In genomic region chr2:37343537-37344434, GRCh38 we compare ENCODE assay signal across 8 cellular contexts. TPM values are rescaled to one million over a fixed set of nuclear protein-coding genes. Genes with fewer than 3 reads are reported as not detected.
DNase-seq lines count a peak whose midpoint lies in the region; FAIRE-seq and TF ChIP-seq lines count a peak whose summit lies in the region.

No MANE protein-coding gene starts in this region.

- peak overlapping the region in 6 of 11 experiments; percentile 67 to 74 (median 70); a peak in 8 of 22 replicates for H3K9ac ChIP-seq in BLaER1 treated with 17β-estradiol and CSF1 and Interleukin-3, amounts not matched to agents 10 nM and 100 nM

- no peak for FAIRE-seq in HTR-8/SVneo (lab: Jason Lieb, UNC)

- TF ChIP-seq CTCF in retinal pigment epithelial cell (conservative IDR thresholded peaks at IDR 0.05; ENCODE audit: low read depth, low read length): peak; percentile 46

- H3K36me3 Mint-ChIP-seq in activated naive CD8-positive, alpha-beta T cell treated with anti-CD3 and anti-CD28 coated beads for 36 hours: no peaks in the 10 kb centered on the region

- peak overlapping the region; percentile 78 for H3K4me3 Mint-ChIP-seq in activated naive CD8-positive, alpha-beta T cell treated with anti-CD3 and anti-CD28 coated beads for 36 hours

- H3K4me3 ChIP-seq in BLaER1 treated with 17β-estradiol and CSF1 and Interleukin-3, amounts not matched to agents 10 nM and 100 nM: peak overlapping the region; percentile 56 to 74 (median 63); a peak in 16 of 20 replicates
- H3K4me3 ChIP-seq in retinal pigment epithelial cell (ENCODE audit: low read length): peak overlapping the region; percentile 78

- DNase-seq in HTR-8/SVneo (ENCODE audit: insufficient read length, low spot score) (peak; percentile 58), hepatic stellate cell (ENCODE audit: low spot score) (peak; percentile 46), retinal pigment epithelial cell (ENCODE audit: low read depth) (no peak), NCI-H2029 treated with DMSO at 0.1 percent for 48 hours (lab: John Stamatoyannopoulos, UW) (no peak)
- no peak for DNase-seq in activated naive CD8-positive, alpha-beta T cell treated with anti-CD3 and anti-CD28 coated beads for 36 hours
- DNase-seq in stimulated activated naive CD4-positive, alpha-beta T cell (lab: John Stamatoyannopoulos, UW): no peak
- DNase-seq in activated CD4-positive, CD25-positive, alpha-beta regulatory T cell (lab: John Stamatoyannopoulos, UW): no peak

- H3K4me1 Mint-ChIP-seq in activated naive CD8-positive, alpha-beta T cell treated with anti-CD3 and anti-CD28 coated beads for 36 hours: peaks cover 32% of the 10 kb centered on the region

- H3K36me3 ChIP-seq in BLaER1 treated with 17β-estradiol and CSF1 and Interleukin-3, amounts not matched to agents 10 nM and 100 nM: no peaks in the 10 kb centered on the region

- peaks cover 2% of the 10 kb centered on the region for H3K9me3 Mint-ChIP-seq in activated naive CD8-positive, alpha-beta T cell treated with anti-CD3 and anti-CD28 coated beads for 36 hours

- no peaks in the 10 kb centered on the region for H4K20me1 ChIP-seq in BLaER1 treated with 17β-estradiol and CSF1 and Interleukin-3, amounts not matched to agents 10 nM and 100 nM

- H3K27me3 Mint-ChIP-seq in activated naive CD8-positive, alpha-beta T cell treated with anti-CD3 and anti-CD28 coated beads for 36 hours: peaks cover 56% of the 10 kb centered on the region

- H3K27me3 ChIP-seq in BLaER1 treated with 17β-estradiol and CSF1 and Interleukin-3, amounts not matched to agents 10 nM and 100 nM: peaks cover 5 to 47% (median 35%) of the 10 kb centered on the region in 11 experiments; a peak in 20 of 22 replicates

- H3K27ac Mint-ChIP-seq in activated naive CD8-positive, alpha-beta T cell treated with anti-CD3 and anti-CD28 coated beads for 36 hours: peak overlapping the region; percentile 54

- no peaks in the 10 kb centered on the region for H3K9me3 ChIP-seq in BLaER1 treated with 17β-estradiol and CSF1 and Interleukin-3, amounts not matched to agents 10 nM and 100 nM (replicated peaks in 1 of 11)

- H3K27ac ChIP-seq in BLaER1 treated with 17β-estradiol and CSF1 and Interleukin-3, amounts not matched to agents 10 nM and 100 nM: peak overlapping the region in 7 of 11 experiments; percentile 0 to 79 (median 41); a peak in 11 of 22 replicates

- peaks cover 35 to 46% (median 40%) of the 10 kb centered on the region in 10 experiments for H3K4me1 ChIP-seq in BLaER1 treated with 17β-estradiol and CSF1 and Interleukin-3, amounts not matched to agents 10 nM and 100 nM

- H3K4me2 ChIP-seq in BLaER1 treated with 17β-estradiol and CSF1 and Interleukin-3, amounts not matched to agents 10 nM and 100 nM: peak overlapping the region; percentile 93 to 99 (median 98)

RNA-seq across cellular contexts. Expression of gene QPCT, which starts 0.6 kb away (rescaled TPM):
- 1 to 10 TPM; 2.5 to 3.0 TPM for total RNA-seq in activated naive CD8-positive, alpha-beta T cell treated with anti-CD3 and anti-CD28 coated beads for 36 hours

RNA-seq across cellular contexts. Expression of gene PRKD3, which starts 19.2 kb away (rescaled TPM):
- 10 to 100 TPM; 41.7 to 42.1 TPM for total RNA-seq in activated naive CD8-positive, alpha-beta T cell treated with anti-CD3 and anti-CD28 coated beads for 36 hours

Comparison
In these comparisons a context has a peak if more than half of its experiments do, and no peak if none do; other contexts are left out.
1. DNase-seq: peak in HTR-8/SVneo (single experiment) and hepatic stellate cell (single experiment); none in activated naive CD8-positive, alpha-beta T cell treated with anti-CD3 and anti-CD28 coated beads for 36 hours (single experiment), retinal pigment epithelial cell (single experiment), NCI-H2029 treated with DMSO at 0.1 percent for 48 hours (single experiment), stimulated activated naive CD4-positive, alpha-beta T cell (0 of 6) and activated CD4-positive, CD25-positive, alpha-beta regulatory T cell (0 of 4).